In genomic region chr20:58397429-58397828, GRCh38 we compare ENCODE assay signal across 29 cellular contexts.
"Had no signal": no experiment of that assay in that cellular context is flagged by ENCODE, and none has a peak within 500 bp of the region (broad histone marks: within the 10 kb centered on the region; RNA-seq: fewer than 3 reads in every experiment).

No MANE protein-coding gene starts in this region.

- ATAC-seq: activated CD8-positive, alpha-beta memory T cell treated with anti-CD3 and anti-CD28 coated beads, Interleukin-2, amount 10 ng/mL, durations not matched to agents 7 days and 5 days; activated CD8-positive, alpha-beta T cell treated with anti-CD3 and anti-CD28 coated beads, Interleukin-2, amount 10 ng/mL, durations not matched to agents 7 days and 5 days had no signal

- H3K27ac ChIP-seq: ascending aorta, cardiac muscle cell, VCaP had no signal

- H3K27me3 ChIP-seq: ascending aorta, cardiac muscle cell had no signal

- H3K4me3 ChIP-seq: ascending aorta, cardiac muscle cell had no signal

- H3K9me3 ChIP-seq: ascending aorta had no signal

- DNase-seq: activated B cell treated with CpG ODN at 0.5 μM for 24 hours; activated CD4-positive, alpha-beta memory T cell treated with anti-CD3 and anti-CD28 coated beads, Interleukin-2, amount 10 ng/mL, durations not matched to agents 7 days and 5 days; activated CD4-positive, alpha-beta T cell treated with anti-CD3 and anti-CD28 coated beads for 4 hours; activated CD4-positive, alpha-beta T cell treated with anti-CD3 and anti-CD28 coated beads, Interleukin-2, amount 10 ng/mL, durations not matched to agents 24 days and 14 days; activated CD4-positive, alpha-beta T cell treated with anti-CD3 and anti-CD28 coated beads, Interleukin-2, amount 50 U/mL, for 48 hours; activated CD4-positive, CD25-positive, alpha-beta regulatory T cell treated with anti-CD3 and anti-CD28 coated beads, Interleukin-2, amount 50 U/mL, for 72 hours; activated CD8-positive, alpha-beta memory T cell treated with anti-CD3 and anti-CD28 coated beads for 24 hours; activated CD8-positive, alpha-beta memory T cell treated with anti-CD3 and anti-CD28 coated beads, Interleukin-2, amount 10 ng/mL, durations not matched to agents 7 days and 5 days; activated CD8-positive, alpha-beta memory T cell treated with anti-CD3 and anti-CD28 coated beads, Interleukin-2, amount 50 U/mL, for 48 hours; activated CD8-positive, alpha-beta T cell treated with anti-CD3 and anti-CD28 coated beads, Interleukin-2, amount 10 ng/mL, durations not matched to agents 7 days and 5 days; activated gamma-delta T cell; activated naive CD4-positive, alpha-beta T cell treated with anti-CD3 and anti-CD28 coated beads, Interleukin-2, amount 10 ng/mL, durations not matched to agents 7 days and 5 days; activated naive CD4-positive, alpha-beta T cell treated with Interleukin-2 at 50 U/mL for 16 hours; activated naive CD8-positive, alpha-beta T cell treated with anti-CD3 and anti-CD28 coated beads, Interleukin-2, amount 10 ng/mL, durations not matched to agents 7 days and 5 days; activated naive CD8-positive, alpha-beta T cell treated with anti-CD3 and anti-CD28 coated beads, Interleukin-2, amount 50 U/mL, for 24 hours; activated T-cell treated with anti-CD3 and anti-CD28 coated beads, Interleukin-2, amount 50 U/mL, for 24 hours; activated T-cell treated with anti-CD3 and anti-CD28 coated beads, Interleukin-2, amount 50 U/mL, for 72 hours; amygdala; anterior cingulate cortex; caudate nucleus; cerebellar nuclear complex; T-helper 1 cell; T-helper 2 cell; T-helper 9 cell had no signal

- FAIRE-seq: bronchial epithelial cell, TTC549 had no signal

- H3K36me3 ChIP-seq: ascending aorta, cardiac muscle cell had no signal

- H3K4me1 ChIP-seq: ascending aorta had no signal
